ENCODE assay signal across 9 cellular contexts in the genomic region with DNA sequence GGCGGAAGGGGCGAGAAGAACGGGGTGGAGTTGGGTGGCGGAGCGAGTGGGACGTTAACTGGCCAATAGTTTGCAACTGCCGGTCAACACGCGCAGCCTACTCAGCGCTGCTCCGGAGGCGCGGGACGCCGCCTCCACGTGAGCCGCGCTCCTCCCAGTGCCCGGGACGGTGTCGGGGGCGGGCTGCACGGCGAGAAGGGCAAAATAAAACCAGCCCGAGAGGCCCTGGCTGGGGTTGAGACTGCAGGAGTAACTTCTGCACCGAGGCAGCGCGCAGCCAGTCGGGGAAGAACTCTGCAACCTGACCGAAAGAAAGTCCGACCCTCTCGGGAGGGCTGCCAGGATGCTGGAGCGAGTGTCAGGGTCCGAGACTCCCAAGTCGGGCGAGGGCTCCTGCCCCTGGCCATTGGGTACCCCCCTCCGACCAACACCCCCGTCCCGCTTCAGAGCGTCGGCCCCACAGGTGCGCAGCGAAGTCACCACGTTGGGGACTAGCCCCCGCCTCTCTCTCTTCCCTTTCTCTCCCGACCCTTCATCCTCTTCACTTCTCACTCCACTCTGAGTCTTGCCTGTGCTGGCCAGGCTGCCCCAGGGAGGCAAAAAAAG. TPM values are rescaled to one million over a fixed set of nuclear protein-coding genes. Genes with fewer than 3 reads are reported as not detected.
DNase-seq lines count a peak whose midpoint lies in the region; ATAC-seq, FAIRE-seq and TF ChIP-seq lines count a peak whose summit lies in the region.
"Had no signal": no experiment of that assay in that cellular context is flagged by ENCODE, and none has a peak within 500 bp of the region (broad histone marks: within the 10 kb centered on the region; RNA-seq: fewer than 3 reads in every experiment).

No MANE protein-coding gene starts in this region.

- CTCF ChIA-PET in activated naive CD4-positive, alpha-beta T cell treated with anti-CD3 and anti-CD28 coated beads, Interleukin-2, amount 10 ng/mL, durations not matched to agents 7 days and 5 days (lab: Charles Lee) = no interaction called here

- no peaks in the 10 kb centered on the region for H4K20me1 ChIP-seq in MM.1S (ENCODE audit: insufficient read depth, low read length)

- H3K4me1 ChIP-seq in iPS DF 6.9 (ENCODE audit: control insufficient read depth, insufficient read depth, low read length) = no peaks in the 10 kb centered on the region
- no peaks in the 10 kb centered on the region for H3K4me1 ChIP-seq in MM.1S (ENCODE audit: low read length)

- H3K4me3 ChIP-seq in iPS DF 6.9 (ENCODE audit: low read length) = peak overlapping the region; percentile 37; the same call in 1 of the 2 replicates
- no peak overlapping the region for H3K4me3 ChIP-seq in MM.1S (ENCODE audit: low read length)

- no peaks in the 10 kb centered on the region for H3K4me1 Mint-ChIP-seq in natural killer cell treated with Interleukin-12 subunit alpha and Interleukin-12 subunit beta and Interleukin-15 and Interleukin-18, amount 100 ng/mL, for 72 hours (ENCODE audit: low read depth in 2 of 2)
- H3K4me1 Mint-ChIP-seq in activated naive CD4-positive, alpha-beta T cell treated with anti-CD3 and anti-CD28 coated beads, Interleukin-2, amount 10 ng/mL, durations not matched to agents 7 days and 5 days = no peaks in the 10 kb centered on the region

- no peak for TF ChIP-seq CTCF in MM.1S (IDR thresholded peaks at IDR 0.05; ENCODE audit: low read length)

- no peaks in the 10 kb centered on the region for H3K79me2 ChIP-seq in MM.1S (ENCODE audit: low read length)

- peaks cover 6 to 9% of the 10 kb centered on the region in 2 donors for H3K27me3 Mint-ChIP-seq in natural killer cell treated with Interleukin-12 subunit alpha and Interleukin-12 subunit beta and Interleukin-15 and Interleukin-18, amount 100 ng/mL, for 72 hours
- H3K27me3 Mint-ChIP-seq in activated naive CD4-positive, alpha-beta T cell treated with anti-CD3 and anti-CD28 coated beads, Interleukin-2, amount 10 ng/mL, durations not matched to agents 7 days and 5 days = peaks cover 29% of the 10 kb centered on the region

- no peaks in the 10 kb centered on the region for H3K27me3 ChIP-seq in iPS DF 6.9 (ENCODE audit: control insufficient read depth, insufficient read depth, low read length)
- H3K27me3 ChIP-seq in MM.1S (replicated peaks; ENCODE audit: insufficient read depth, low read length) = no peaks in the 10 kb centered on the region

- no peak overlapping the region for H3K4me3 Mint-ChIP-seq in natural killer cell treated with Interleukin-12 subunit alpha and Interleukin-12 subunit beta and Interleukin-15 and Interleukin-18, amount 100 ng/mL, for 72 hours
- H3K4me3 Mint-ChIP-seq in activated naive CD4-positive, alpha-beta T cell treated with anti-CD3 and anti-CD28 coated beads, Interleukin-2, amount 10 ng/mL, durations not matched to agents 7 days and 5 days = no peak overlapping the region

- H3K9me3 ChIP-seq in iPS DF 6.9 (ENCODE audit: control insufficient read depth, insufficient read depth, low read length) (no peaks in the 10 kb centered on the region), MM.1S (replicated peaks; ENCODE audit: insufficient read depth, low read length) (no peaks in the 10 kb centered on the region)

- peak; percentile 83 for ATAC-seq in SK-N-SH treated with all-trans-retinoic acid at 6 μM for 48 hours
- peak; percentile 82 for ATAC-seq in sciatic nerve
- no peak for ATAC-seq in natural killer cell treated with Interleukin-12 subunit alpha and Interleukin-12 subunit beta and Interleukin-15 and Interleukin-18, amount 100 ng/mL, for 72 hours
- ATAC-seq: stimulated activated naive CD8-positive, alpha-beta T cell treated with anti-CD3 and anti-CD28 coated beads, Interleukin-15, Interleukin-2, amounts not matched to agents 100 U/mL and 50 U/mL, for 24 hours had no signal

- no peak overlapping the region for H3K27ac Mint-ChIP-seq in natural killer cell treated with Interleukin-12 subunit alpha and Interleukin-12 subunit beta and Interleukin-15 and Interleukin-18, amount 100 ng/mL, for 72 hours
- no peak overlapping the region for H3K27ac Mint-ChIP-seq in activated naive CD4-positive, alpha-beta T cell treated with anti-CD3 and anti-CD28 coated beads, Interleukin-2, amount 10 ng/mL, durations not matched to agents 7 days and 5 days

- H2AFZ ChIP-seq in MM.1S (ENCODE audit: low read length) = no peak overlapping the region

- H3K4me2 ChIP-seq in MM.1S (ENCODE audit: low read depth, low read length) = no peak overlapping the region

- no CpG with 5 or more reads among the region's 46 CpGs for whole genome bisulfite sequencing in iPS DF 6.9 (ENCODE audit: insufficient coverage, insufficient read length)

- FAIRE-seq in H54 (lab: Jason Lieb, UNC) = peak; percentile 95

- intact Hi-C loops in sciatic nerve (cut with DNase I) = no loop called here

- H3K9me2 ChIP-seq in MM.1S (replicated peaks; ENCODE audit: insufficient read depth, low read length) = no peaks in the 10 kb centered on the region

- H3K9ac ChIP-seq in MM.1S (ENCODE audit: low read length) = no peak overlapping the region

- peaks cover 13% of the 10 kb centered on the region for H3K9me3 Mint-ChIP-seq in natural killer cell treated with Interleukin-12 subunit alpha and Interleukin-12 subunit beta and Interleukin-15 and Interleukin-18, amount 100 ng/mL, for 72 hours
- H3K9me3 Mint-ChIP-seq in activated naive CD4-positive, alpha-beta T cell treated with anti-CD3 and anti-CD28 coated beads, Interleukin-2, amount 10 ng/mL, durations not matched to agents 7 days and 5 days = peaks cover 4% of the 10 kb centered on the region

- H3F3A ChIP-seq in MM.1S (ENCODE audit: insufficient read depth, low read length) = no peaks in the 10 kb centered on the region

- 0 out of 2 replicates have a peak, but pooled peaks have one; percentile 7 for TF ChIP-seq POLR2A in H54 (IDR thresholded peaks at IDR 0.05; ENCODE audit: low read depth, low read length)

- H3K36me3 Mint-ChIP-seq in natural killer cell treated with Interleukin-12 subunit alpha and Interleukin-12 subunit beta and Interleukin-15 and Interleukin-18, amount 100 ng/mL, for 72 hours = peaks cover 21% of the 10 kb centered on the region
- no peaks in the 10 kb centered on the region for H3K36me3 Mint-ChIP-seq in activated naive CD4-positive, alpha-beta T cell treated with anti-CD3 and anti-CD28 coated beads, Interleukin-2, amount 10 ng/mL, durations not matched to agents 7 days and 5 days

- H3K27ac ChIP-seq in iPS DF 6.9 (ENCODE audit: low read length) (no peak overlapping the region), MM.1S (ENCODE audit: low read length) (no peak overlapping the region)

- DNase-seq in H54 (ENCODE audit: insufficient read length, low spot score) = peak; percentile 71
- no peak for DNase-seq in iPS DF 6.9 (ENCODE audit: low read depth, low spot score)
- peak; percentile 58 for DNase-seq in sciatic nerve (ENCODE audit: low spot score)
- DNase-seq in MM.1S = no peak
- no peak for DNase-seq in natural killer cell treated with Interleukin-12 subunit alpha and Interleukin-12 subunit beta and Interleukin-15 and Interleukin-18, amount 100 ng/mL, for 72 hours (ENCODE audit: low spot score)
- no peak for DNase-seq in epidermal melanocyte (ENCODE audit: insufficient read length, low spot score)
- no peak for DNase-seq in activated naive CD4-positive, alpha-beta T cell treated with anti-CD3 and anti-CD28 coated beads, Interleukin-2, amount 10 ng/mL, durations not matched to agents 7 days and 5 days
- DNase-seq: stimulated activated naive CD8-positive, alpha-beta T cell treated with anti-CD3 and anti-CD28 coated beads, Interleukin-15, Interleukin-2, amounts not matched to agents 100 U/mL and 50 U/mL, for 24 hours had no signal

- H3K36me3 ChIP-seq in iPS DF 6.9 (ENCODE audit: control insufficient read depth, insufficient read depth, low read length) (no peaks in the 10 kb centered on the region), MM.1S (replicated peaks; ENCODE audit: insufficient read depth, low read length) (no peaks in the 10 kb centered on the region)

TF ChIP-seq in SK-N-SH treated with all-trans-retinoic acid at 6 μM for 48 hours, 23 proteins besides CTCF, POLR2A, EP300 and RAD21:
- no peak for TF ChIP-seq GLIS3 (CRISPR knock-in tag; IDR thresholded peaks at IDR 0.05)
- TF ChIP-seq RARB (CRISPR knock-in tag; IDR thresholded peaks at IDR 0.05) = no peak
- no peak for TF ChIP-seq PPARA (CRISPR knock-in tag; IDR thresholded peaks at IDR 0.05; ENCODE audit: borderline replicate concordance)
- TF ChIP-seq, protein P1, sequence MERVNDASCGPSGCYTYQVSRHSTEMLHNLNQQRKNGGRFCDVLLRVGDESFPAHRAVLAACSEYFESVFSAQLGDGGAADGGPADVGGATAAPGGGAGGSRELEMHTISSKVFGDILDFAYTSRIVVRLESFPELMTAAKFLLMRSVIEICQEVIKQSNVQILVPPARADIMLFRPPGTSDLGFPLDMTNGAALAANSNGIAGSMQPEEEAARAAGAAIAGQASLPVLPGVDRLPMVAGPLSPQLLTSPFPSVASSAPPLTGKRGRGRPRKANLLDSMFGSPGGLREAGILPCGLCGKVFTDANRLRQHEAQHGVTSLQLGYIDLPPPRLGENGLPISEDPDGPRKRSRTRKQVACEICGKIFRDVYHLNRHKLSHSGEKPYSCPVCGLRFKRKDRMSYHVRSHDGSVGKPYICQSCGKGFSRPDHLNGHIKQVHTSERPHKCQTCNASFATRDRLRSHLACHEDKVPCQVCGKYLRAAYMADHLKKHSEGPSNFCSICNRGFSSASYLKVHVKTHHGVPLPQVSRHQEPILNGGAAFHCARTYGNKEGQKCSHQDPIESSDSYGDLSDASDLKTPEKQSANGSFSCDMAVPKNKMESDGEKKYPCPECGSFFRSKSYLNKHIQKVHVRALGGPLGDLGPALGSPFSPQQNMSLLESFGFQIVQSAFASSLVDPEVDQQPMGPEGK (CRISPR knock-in tag; IDR thresholded peaks at IDR 0.05; ENCODE audit: borderline replicate concordance) = no peak
- TF ChIP-seq SNAI2 (CRISPR knock-in tag; IDR thresholded peaks at IDR 0.05) = no peak
- no peak for TF ChIP-seq BACH2 (CRISPR knock-in tag; IDR thresholded peaks at IDR 0.05; ENCODE audit: borderline replicate concordance)
- TF ChIP-seq, protein P2, sequence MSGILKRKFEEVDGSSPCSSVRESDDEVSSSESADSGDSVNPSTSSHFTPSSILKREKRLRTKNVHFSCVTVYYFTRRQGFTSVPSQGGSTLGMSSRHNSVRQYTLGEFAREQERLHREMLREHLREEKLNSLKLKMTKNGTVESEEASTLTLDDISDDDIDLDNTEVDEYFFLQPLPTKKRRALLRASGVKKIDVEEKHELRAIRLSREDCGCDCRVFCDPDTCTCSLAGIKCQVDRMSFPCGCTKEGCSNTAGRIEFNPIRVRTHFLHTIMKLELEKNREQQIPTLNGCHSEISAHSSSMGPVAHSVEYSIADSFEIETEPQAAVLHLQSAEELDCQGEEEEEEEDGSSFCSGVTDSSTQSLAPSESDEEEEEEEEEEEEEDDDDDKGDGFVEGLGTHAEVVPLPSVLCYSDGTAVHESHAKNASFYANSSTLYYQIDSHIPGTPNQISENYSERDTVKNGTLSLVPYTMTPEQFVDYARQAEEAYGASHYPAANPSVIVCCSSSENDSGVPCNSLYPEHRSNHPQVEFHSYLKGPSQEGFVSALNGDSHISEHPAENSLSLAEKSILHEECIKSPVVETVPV (CRISPR knock-in tag; IDR thresholded peaks at IDR 0.05) = no peak
- TF ChIP-seq TCF4 (CRISPR knock-in tag; IDR thresholded peaks at IDR 0.05; ENCODE audit: borderline replicate concordance) = no peak

RNA-seq across cellular contexts. Expression of a gene that starts 25.1 kb away (rescaled TPM):
- total RNA-seq in sciatic nerve = 0.40 TPM
- total RNA-seq in natural killer cell treated with Interleukin-12 subunit alpha and Interleukin-12 subunit beta and Interleukin-15 and Interleukin-18, amount 100 ng/mL, for 72 hours = not detected

Comparison
In these comparisons a context has a peak if more than half of its experiments do, and no peak if none do; other contexts are left out.
1. DNase-seq: peak in H54 (single experiment) and sciatic nerve (single experiment); none in iPS DF 6.9 (single experiment), MM.1S (single experiment), natural killer cell treated with Interleukin-12 subunit alpha and Interleukin-12 subunit beta and Interleukin-15 and Interleukin-18, amount 100 ng/mL, for 72 hours (single experiment), epidermal melanocyte (single experiment) and activated naive CD4-positive, alpha-beta T cell treated with anti-CD3 and anti-CD28 coated beads, Interleukin-2, amount 10 ng/mL, durations not matched to agents 7 days and 5 days (single experiment).
2. ATAC-seq: peak in SK-N-SH treated with all-trans-retinoic acid at 6 μM for 48 hours (single experiment) and sciatic nerve (single experiment); none in natural killer cell treated with Interleukin-12 subunit alpha and Interleukin-12 subunit beta and Interleukin-15 and Interleukin-18, amount 100 ng/mL, for 72 hours (0 of 2).